ENCODE assay signal across 8 cellular contexts in genomic region chr10:27156566-27156965, GRCh38. TPM values are rescaled to one million over a fixed set of nuclear protein-coding genes. Genes with fewer than 3 reads are reported as not detected.
DNase-seq lines count a peak whose midpoint lies in the region; ATAC-seq, FAIRE-seq and TF ChIP-seq lines count a peak whose summit lies in the region.
"Not testable (repeated sequence)": the region's sequence is repeated elsewhere in the genome, so short reads cannot be mapped to it uniquely, and the experiment has no call there.

No MANE protein-coding gene starts in this region.

- not testable (repeated sequence) for H2AK5ac ChIP-seq in IMR-90 (ENCODE audit: low read depth, low read length)

- H3K36me3 ChIP-seq in CD8-positive, alpha-beta memory T cell (ENCODE audit: insufficient read depth, low read length); kidney (ENCODE audit: control insufficient read depth in 1 of 2, insufficient read depth in 2 of 2, low read length in 2 of 2): not testable (repeated sequence)
- H3K36me3 ChIP-seq in IMR-90 (ENCODE audit: control insufficient read depth, insufficient read depth, low read length) (peaks cover 11% of the 10 kb centered on the region), adipocyte (ENCODE audit: control insufficient read depth, insufficient read depth, low read length, severe bottlenecking) (peaks cover 27% of the 10 kb centered on the region), neutrophil (peaks cover 25% of the 10 kb centered on the region)

- peaks cover 39 to 53% (median 50%) of the 10 kb centered on the region in 3 donors for H3K4me1 Mint-ChIP-seq in CD8-positive, alpha-beta memory T cell
- H3K4me1 Mint-ChIP-seq in T-cell: peaks cover 37 to 53% (median 41%) of the 10 kb centered on the region in 3 donors
- H3K4me1 Mint-ChIP-seq in type B pancreatic cell (ENCODE audit: unreplicated experiment): peaks cover 26% of the 10 kb centered on the region

- FAIRE-seq in kidney (lab: Jason Lieb, UNC): not testable (repeated sequence)

- not testable (repeated sequence) for H4K5ac ChIP-seq in IMR-90 (ENCODE audit: low read depth, low read length)

- POLR2A ChIA-PET in CD8-positive, alpha-beta memory T cell (lab: Charles Lee): interaction anchor here (0.6 to 3.2 kb wide), 4 partner anchors 55 to 1376 kb away, joined by 3 to 20 read pairs (median 8); partner anchors contain the start of gene ACBD5
- POLR2A ChIA-PET in IMR-90 (lab: Charles Lee; ENCODE audit: unreplicated experiment): not testable (repeated sequence)
- POLR2A ChIA-PET in T-cell (lab: Charles Lee): interaction anchor here (0.6 to 1.2 kb wide), 4 partner anchors 10 to 322 kb away, joined by 3 to 6 read pairs (median 4); no protein-coding TSS in a partner anchor

- H2BK5ac ChIP-seq in IMR-90 (ENCODE audit: low read depth, low read length, poor library complexity, severe bottlenecking): not testable (repeated sequence)

- H3K18ac ChIP-seq in IMR-90 (ENCODE audit: low read depth, low read length): not testable (repeated sequence)

- CTCF ChIA-PET in CD8-positive, alpha-beta memory T cell (lab: Charles Lee): interaction anchor here (0.6 to 2.1 kb wide), 3 partner anchors 96 to 1303 kb away, joined by 3 to 7 read pairs (median 3); no protein-coding TSS in a partner anchor
- CTCF ChIA-PET in IMR-90 (lab: Yijun Ruan, JAX) (interaction anchor here (0.6 kb wide), 2 partner anchors 11 to 1417 kb away, joined by 3 read pairs; no protein-coding TSS in a partner anchor), T-cell (lab: Charles Lee) (interaction anchor here (0.6 to 0.7 kb wide), 4 partner anchors 51 to 145 kb away, joined by 4 to 8 read pairs (median 5); no protein-coding TSS in a partner anchor)

- H3K27ac ChIP-seq in CD8-positive, alpha-beta memory T cell (ENCODE audit: low read depth, low read length): peak overlapping the region; percentile 99
- peak overlapping the region; percentile 20; the same call in 1 of the 2 replicates for H3K27ac ChIP-seq in IMR-90 (ENCODE audit: insufficient read depth, low read length)
- H3K27ac ChIP-seq in epithelial cell of prostate: peak overlapping the region; percentile 98
- H3K27ac ChIP-seq in kidney (ENCODE audit: low read depth in 2 of 2, low read length in 2 of 2): peak overlapping the region in 1 of 2 donors; percentile 52
- peak overlapping the region; percentile 99 for H3K27ac ChIP-seq in neutrophil

- not testable (repeated sequence) for H2BK15ac ChIP-seq in IMR-90 (ENCODE audit: low read depth, low read length)

- not testable (repeated sequence) for ATAC-seq in IMR-90 (ENCODE audit: low read depth); T-cell (replicated peaks in 1 of 4)

- not testable (repeated sequence) for BruUV-seq in IMR-90 (replicated peaks; lab: Mats Ljungman, UMichigan)

- H3K23ac ChIP-seq in IMR-90 (ENCODE audit: low read depth, low read length): not testable (repeated sequence)

- H3K4me2 ChIP-seq in IMR-90 (ENCODE audit: low read depth, low read length): peak overlapping the region; percentile 70

- H4K8ac ChIP-seq in IMR-90 (ENCODE audit: low read depth in 2 of 2, low read length in 2 of 2): peak overlapping the region in 1 of 2 experiments; percentile 72; a peak in 1 of 4 replicates

- not testable (repeated sequence) for H4K91ac ChIP-seq in IMR-90 (ENCODE audit: insufficient read depth, low read depth, low read length)

- dilution Hi-C loops in IMR-90 (cut with HindIII; ENCODE audit: low sequenced_read_pairs, unreplicated experiment): not testable (repeated sequence)

- not testable (repeated sequence) for TF ChIP-seq CTCF in IMR-90 (conservative IDR thresholded peaks at IDR 0.05; ENCODE audit: low read depth, low read length); kidney (IDR thresholded peaks at IDR 0.05; ENCODE audit: borderline replicate concordance, extremely low read depth, insufficient read depth); neutrophil (IDR thresholded peaks at IDR 0.05); type B pancreatic cell (conservative IDR thresholded peaks at IDR 0.05)

- not testable (repeated sequence) for H3K9ac ChIP-seq in IMR-90 (ENCODE audit: low read depth, low read length)
- H3K9ac ChIP-seq in adipocyte (ENCODE audit: low read length) (peak overlapping the region; percentile 95), kidney (ENCODE audit: low read length in 2 of 2) (peak overlapping the region in 1 of 2 donors; percentile 57)

- DNase-seq in CD8-positive, alpha-beta memory T cell; IMR-90; T-cell; adipocyte (ENCODE audit: low read depth); epithelial cell of prostate (ENCODE audit: low read depth, low spot score); kidney; type B pancreatic cell (ENCODE audit: extremely low spot score, unreplicated experiment): not testable (repeated sequence)

- in situ Hi-C loops in IMR-90 (cut with MboI; ENCODE audit: low sequenced_read_pairs): not testable (repeated sequence)

- H3K9me3 ChIP-seq in CD8-positive, alpha-beta memory T cell (ENCODE audit: low read length); IMR-90 (ENCODE audit: control insufficient read depth, insufficient read depth, low read length); adipocyte (ENCODE audit: control insufficient read depth, low read length); kidney (ENCODE audit: control insufficient read depth in 1 of 2, low read length in 2 of 2); neutrophil: not testable (repeated sequence)

- not testable (repeated sequence) for H3K27me3 ChIP-seq in CD8-positive, alpha-beta memory T cell (ENCODE audit: insufficient read depth, low read length, poor library complexity, severe bottlenecking); IMR-90 (ENCODE audit: control insufficient read depth, insufficient read depth, low read length); adipocyte (replicated peaks; ENCODE audit: control insufficient read depth, insufficient read depth, low read length); neutrophil

- not testable (repeated sequence) for TF ChIP-seq POLR2A in IMR-90 (IDR thresholded peaks at IDR 0.05; ENCODE audit: low read depth, low read length)

- peak overlapping the region; percentile 79 for H2AK9ac ChIP-seq in IMR-90 (replicated peaks; ENCODE audit: low read depth, low read length, poor library complexity)

- WGBS in IMR-90 (ENCODE audit: extremely low coverage in 2 of 2, insufficient read length in 1 of 2), 2 experiments: 100% methylated on average over 3 of the region's 17 CpGs; no CpG with 5 or more reads in 1 of the 2 experiments

- not testable (repeated sequence) for H3K27me3 Mint-ChIP-seq in CD8-positive, alpha-beta memory T cell; T-cell; type B pancreatic cell

- H3K4me1 ChIP-seq in CD8-positive, alpha-beta memory T cell (ENCODE audit: insufficient read depth, low read length): peaks cover 19% of the 10 kb centered on the region
- not testable (repeated sequence) for H3K4me1 ChIP-seq in IMR-90 (ENCODE audit: control insufficient read depth, insufficient read depth, low read length)
- H3K4me1 ChIP-seq in adipocyte (ENCODE audit: control insufficient read depth, insufficient read depth, low read length) (peaks cover 20% of the 10 kb centered on the region), kidney (ENCODE audit: control insufficient read depth in 1 of 2, insufficient read depth in 1 of 2, low read depth in 1 of 2, low read length in 2 of 2) (peaks cover 6 to 11% of the 10 kb centered on the region in 2 donors), neutrophil (ENCODE audit: control insufficient read depth in 1 of 2, insufficient read depth in 1 of 2, low read depth in 1 of 2, low read length in 1 of 2) (peaks cover 28 to 33% of the 10 kb centered on the region in 2 experiments)

- TF ChIP-seq RAD21 in IMR-90 (IDR thresholded peaks at IDR 0.05; ENCODE audit: low read length): not testable (repeated sequence)

- peak overlapping the region; percentile 97 for H3K4me3 ChIP-seq in CD8-positive, alpha-beta memory T cell (ENCODE audit: low read length)
- H3K4me3 ChIP-seq in IMR-90 (ENCODE audit: insufficient read depth, low read depth, low read length): peak overlapping the region; percentile 87; the same call in 1 of the 2 replicates
- peak overlapping the region; percentile 99 for H3K4me3 ChIP-seq in adipocyte (ENCODE audit: low read length)
- H3K4me3 ChIP-seq in kidney (ENCODE audit: low read length in 2 of 2): peak overlapping the region; percentile 90 to 99
- peak overlapping the region; percentile 86 to 92 for H3K4me3 ChIP-seq in neutrophil (ENCODE audit: low read depth in 1 of 2, low read length in 1 of 2)

- H3K9me3 Mint-ChIP-seq in CD8-positive, alpha-beta memory T cell; T-cell; type B pancreatic cell: not testable (repeated sequence)

- H3K27ac Mint-ChIP-seq in CD8-positive, alpha-beta memory T cell: peak overlapping the region; percentile 99 to 100 (median 100)
- H3K27ac Mint-ChIP-seq in T-cell (peak overlapping the region; percentile 100), type B pancreatic cell (peak overlapping the region; percentile 100)

- peaks cover 13 to 28% of the 10 kb centered on the region in 2 experiments for H3K79me1 ChIP-seq in IMR-90 (ENCODE audit: low read depth in 1 of 2, low read length in 2 of 2)

- not testable (repeated sequence) for H2AFZ ChIP-seq in IMR-90 (replicated peaks; ENCODE audit: low read length, poor library complexity)

- H3K4ac ChIP-seq in IMR-90 (ENCODE audit: low read depth, low read length): peak overlapping the region; percentile 49; the same call in 1 of the 2 replicates

- H3K9me1 ChIP-seq in IMR-90 (ENCODE audit: insufficient read depth, low read length): not testable (repeated sequence)

- intact Hi-C loops in IMR-90 (cut with micrococcal nuclease): loop anchor here (5.0 to 10.0 kb wide), 2 partner anchors 51 to 208 kb away; no protein-coding TSS in a partner anchor
- intact Hi-C loops in kidney (cut with DNase I): not testable (repeated sequence)

- H2BK120ac ChIP-seq in IMR-90 (ENCODE audit: low read depth, low read length): not testable (repeated sequence)

- peaks cover 3 to 54% (median 11%) of the 10 kb centered on the region in 3 donors for H3K36me3 Mint-ChIP-seq in CD8-positive, alpha-beta memory T cell
- H3K36me3 Mint-ChIP-seq in T-cell: peaks cover 23% of the 10 kb centered on the region
- peaks cover 22% of the 10 kb centered on the region for H3K36me3 Mint-ChIP-seq in type B pancreatic cell

- H3K14ac ChIP-seq in IMR-90 (replicated peaks; ENCODE audit: low read depth, low read length): not testable (repeated sequence)

- H3K4me3 Mint-ChIP-seq in CD8-positive, alpha-beta memory T cell: peak overlapping the region; percentile 97 to 100 (median 99)
- peak overlapping the region; percentile 96 to 100 (median 99) for H3K4me3 Mint-ChIP-seq in T-cell
- H3K4me3 Mint-ChIP-seq in type B pancreatic cell: peak overlapping the region; percentile 99

- H2BK20ac ChIP-seq in IMR-90 (ENCODE audit: low read depth, low read length): not testable (repeated sequence)

- peaks cover 19% of the 10 kb centered on the region for H4K20me1 ChIP-seq in IMR-90 (ENCODE audit: insufficient read depth, low read length)

- not testable (repeated sequence) for H3K56ac ChIP-seq in IMR-90 (ENCODE audit: extremely low read depth, insufficient read depth, low read length)

RNA-seq across cellular contexts. Expression of gene MASTL, which starts 1.4 kb away (rescaled TPM):
- total RNA-seq in CD8-positive, alpha-beta memory T cell: 10 to 100 TPM; 22.6 to 22.8 TPM
- 3.4 TPM for polyA plus RNA-seq in CD8-positive, alpha-beta memory T cell
- total RNA-seq in IMR-90 (2012; rRNA removed) (13.4 and 18.1 TPM in 2 replicates), T-cell (10 to 100 TPM in 3 of 5 donors, 1 to 10 TPM in 2; 4.2 to 21.2 (median 10.4) TPM), kidney (10.3 TPM), type B pancreatic cell (ENCODE audit: low replicate concordance) (14.5 and 16.8 TPM in 2 replicates)
- polyA plus RNA-seq in IMR-90 (2012; rRNA removed) (5.9 and 7.0 TPM in 2 replicates), kidney (ENCODE audit: insufficient read depth, low read depth, low replicate concordance) (2.6 TPM)
- polyA plus RNA-seq in IMR-90 (2012; cell fraction: cytosol; rRNA removed): 1.2 and 2.1 TPM in 2 replicates
- 1.5 and 6.9 TPM in 2 replicates for polyA plus RNA-seq in IMR-90 (2012; cell fraction: nucleus; rRNA removed; ENCODE audit: low replicate concordance)

RNA-seq across cellular contexts. Expression of gene YME1L1, which starts 2.4 kb away (rescaled TPM):
- 100 to 1,000 TPM; 121 to 124 TPM for total RNA-seq in CD8-positive, alpha-beta memory T cell
- polyA plus RNA-seq in CD8-positive, alpha-beta memory T cell: 114 TPM
- total RNA-seq in IMR-90 (2012; rRNA removed): 71.2 and 111 TPM in 2 replicates
- polyA plus RNA-seq in IMR-90 (2012; rRNA removed): 40.3 and 51.6 TPM in 2 replicates
- polyA plus RNA-seq in IMR-90 (2012; cell fraction: cytosol; rRNA removed): 10.0 and 11.2 TPM in 2 replicates
- 5.8 and 25.5 TPM in 2 replicates for polyA plus RNA-seq in IMR-90 (2012; cell fraction: nucleus; rRNA removed; ENCODE audit: low replicate concordance)
- 100 to 1,000 TPM in 2 of 5 donors, 10 to 100 TPM in 3; 83.5 to 126 (median 88.4) TPM for total RNA-seq in T-cell
- 88.5 TPM for total RNA-seq in kidney
- 36.0 TPM for polyA plus RNA-seq in kidney (ENCODE audit: insufficient read depth, low read depth, low replicate concordance)
- total RNA-seq in type B pancreatic cell (ENCODE audit: low replicate concordance): 108 TPM in 2 replicates

RNA-seq across cellular contexts. Expression of gene ANKRD26, which starts 56.3 kb away (rescaled TPM):
- 1 to 10 TPM; 9.5 to 9.7 TPM for total RNA-seq in CD8-positive, alpha-beta memory T cell
- polyA plus RNA-seq in CD8-positive, alpha-beta memory T cell: 2.4 TPM
- total RNA-seq in IMR-90 (2012; rRNA removed) (4.8 and 8.6 TPM in 2 replicates), T-cell (10 to 100 TPM in 1 of 5 donors, 1 to 10 TPM in 4; 8.9 to 13.0 (median 9.3) TPM), kidney (9.3 TPM), type B pancreatic cell (ENCODE audit: low replicate concordance) (8.6 and 14.0 TPM in 2 replicates)
- polyA plus RNA-seq in IMR-90 (2012; rRNA removed) (1.3 and 1.6 TPM in 2 replicates), kidney (ENCODE audit: insufficient read depth, low read depth, low replicate concordance) (1.9 TPM)
- 0.14 and 0.16 TPM in 2 replicates for polyA plus RNA-seq in IMR-90 (2012; cell fraction: cytosol; rRNA removed)
- 0.22 and 1.6 TPM in 2 replicates for polyA plus RNA-seq in IMR-90 (2012; cell fraction: nucleus; rRNA removed; ENCODE audit: low replicate concordance)
